ENCODE assay signal across 17 cellular contexts in the genomic region with DNA sequence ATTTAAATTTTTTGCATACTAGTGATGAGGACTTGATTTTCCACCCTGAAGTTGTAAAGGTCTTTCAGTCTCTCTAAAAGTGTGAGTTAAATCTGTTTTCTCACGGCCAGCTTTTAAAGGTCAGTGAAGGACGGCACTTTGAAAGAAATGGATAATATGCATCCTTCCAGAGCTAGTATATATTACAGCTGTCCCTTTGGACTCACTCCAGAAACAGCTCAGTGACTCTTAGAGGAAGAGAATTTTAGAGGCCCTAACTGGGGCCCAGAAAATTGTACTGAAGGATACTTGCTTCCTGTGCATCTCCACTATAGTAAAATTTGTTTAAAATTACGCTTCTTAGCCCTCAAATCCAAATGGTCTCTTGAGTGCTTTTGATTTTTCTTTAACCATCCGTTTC. TPM values are rescaled to one million over a fixed set of nuclear protein-coding genes. Genes with fewer than 3 reads are reported as not detected.
DNase-seq lines count a peak whose midpoint lies in the region; ATAC-seq and TF ChIP-seq lines count a peak whose summit lies in the region.
"Had no signal": no experiment of that assay in that cellular context is flagged by ENCODE, and none has a peak within 500 bp of the region (broad histone marks: within the 10 kb centered on the region; RNA-seq: fewer than 3 reads in every experiment).

No MANE protein-coding gene starts in this region.

- H3K4me2 ChIP-seq in hepatocyte: peak overlapping the region; percentile 23
- H3K4me2 ChIP-seq: A549 had no signal

- H3K27ac Mint-ChIP-seq in activated naive CD8-positive, alpha-beta T cell: peak overlapping the region; percentile 34
- no peak overlapping the region for H3K27ac Mint-ChIP-seq in activated naive CD8-positive, alpha-beta T cell treated with anti-CD3 and anti-CD28 coated beads, Interleukin-2, amount 50 U/mL, for 24 hours
- H3K27ac Mint-ChIP-seq: type B pancreatic cell had no signal

- no peaks in the 10 kb centered on the region for H3K36me3 Mint-ChIP-seq in activated naive CD8-positive, alpha-beta T cell
- no peaks in the 10 kb centered on the region for H3K36me3 Mint-ChIP-seq in activated naive CD8-positive, alpha-beta T cell treated with anti-CD3 and anti-CD28 coated beads, Interleukin-2, amount 50 U/mL, for 24 hours (ENCODE audit: low read depth)

- H3K4me3 Mint-ChIP-seq in activated naive CD8-positive, alpha-beta T cell: no peak overlapping the region
- no peak overlapping the region for H3K4me3 Mint-ChIP-seq in activated naive CD8-positive, alpha-beta T cell treated with anti-CD3 and anti-CD28 coated beads, Interleukin-2, amount 50 U/mL, for 24 hours
- H3K4me3 Mint-ChIP-seq: type B pancreatic cell had no signal

- peaks cover 19% of the 10 kb centered on the region for H3K4me1 ChIP-seq in hepatocyte (ENCODE audit: insufficient read depth)
- H3K4me1 ChIP-seq: A549 had no signal

- no peak overlapping the region for H2AFZ ChIP-seq in hepatocyte

- peaks cover 15% of the 10 kb centered on the region for H4K20me1 ChIP-seq in hepatocyte (ENCODE audit: insufficient read depth, poor library complexity, severe bottlenecking)

- no peak for DNase-seq in activated naive CD8-positive, alpha-beta T cell treated with anti-CD3 and anti-CD28 coated beads, Interleukin-2, amount 50 U/mL, for 24 hours
- peak; percentile 77 to 86 for DNase-seq in cardiac fibroblast (ENCODE audit: low read depth in 2 of 2)
- DNase-seq in hepatocyte (ENCODE audit: low spot score): peak; percentile 48
- no peak for DNase-seq in H4 (ENCODE audit: low spot score)
- DNase-seq: glutamatergic neuron; left cardiac atrium; NCI-H1417; NCI-H510A treated with DMSO at 0.1 percent for 48 hours; SHP77; stimulated activated CD4-positive, alpha-beta T cell treated with anti-CD3 and anti-CD28 coated beads, Interleukin-12 subunit alpha, Interleukin-12 subunit beta, amount 100 ng/mL, for 4 hours had no signal

- H3K9me3 ChIP-seq in hepatocyte (ENCODE audit: low read depth): no peaks in the 10 kb centered on the region
- H3K9me3 ChIP-seq: A549 had no signal

- no peak for ATAC-seq in activated naive CD8-positive, alpha-beta T cell treated with anti-CD3 and anti-CD28 coated beads, Interleukin-2, amount 50 U/mL, for 24 hours
- ATAC-seq in HG03045 (IDR thresholded peaks at IDR 0.05; ENCODE audit: unreplicated experiment) (no peak), HG03196 (IDR thresholded peaks at IDR 0.05; ENCODE audit: unreplicated experiment) (no peak), HG03565 (IDR thresholded peaks at IDR 0.05; ENCODE audit: unreplicated experiment) (no peak)
- ATAC-seq: A549 had no signal

- no peaks in the 10 kb centered on the region for H3K27me3 ChIP-seq in hepatocyte

- peak overlapping the region; percentile 44 for H3K27ac ChIP-seq in hepatocyte
- H3K27ac ChIP-seq: A549, coronary artery had no signal

- H3K4me3 ChIP-seq in cardiac fibroblast (replicated peaks in 1 of 2; ENCODE audit: low read depth in 2 of 2, low read length in 2 of 2) (no peak overlapping the region), hepatocyte (no peak overlapping the region)
- H3K4me3 ChIP-seq: A549, coronary artery had no signal

- H3K9me3 Mint-ChIP-seq in activated naive CD8-positive, alpha-beta T cell (ENCODE audit: low read depth): no peaks in the 10 kb centered on the region
- H3K9me3 Mint-ChIP-seq in activated naive CD8-positive, alpha-beta T cell treated with anti-CD3 and anti-CD28 coated beads, Interleukin-2, amount 50 U/mL, for 24 hours: no peaks in the 10 kb centered on the region
- H3K9me3 Mint-ChIP-seq: type B pancreatic cell had no signal

- H3K36me3 ChIP-seq in hepatocyte (replicated peaks; ENCODE audit: insufficient read depth, low read depth): no peaks in the 10 kb centered on the region

- 47% methylated on average over 4 of the region's 4 CpGs for WGBS in hepatocyte (ENCODE audit: low lambda C conversion rate, missing lambda C conversion rate)

- no peak for TF ChIP-seq CTCF in cardiac fibroblast (IDR thresholded peaks at IDR 0.05; ENCODE audit: low read depth, low read length)
- TF ChIP-seq CTCF in hepatocyte (IDR thresholded peaks at IDR 0.05; ENCODE audit: poor library complexity): no peak

- peaks cover 85% of the 10 kb centered on the region for H3K79me2 ChIP-seq in hepatocyte

- H3K27me3 Mint-ChIP-seq in activated naive CD8-positive, alpha-beta T cell: no peaks in the 10 kb centered on the region
- no peaks in the 10 kb centered on the region for H3K27me3 Mint-ChIP-seq in activated naive CD8-positive, alpha-beta T cell treated with anti-CD3 and anti-CD28 coated beads, Interleukin-2, amount 50 U/mL, for 24 hours
- H3K27me3 Mint-ChIP-seq: type B pancreatic cell had no signal

- H3K4me1 Mint-ChIP-seq in activated naive CD8-positive, alpha-beta T cell (ENCODE audit: low read depth): peaks cover 62% of the 10 kb centered on the region
- H3K4me1 Mint-ChIP-seq in activated naive CD8-positive, alpha-beta T cell treated with anti-CD3 and anti-CD28 coated beads, Interleukin-2, amount 50 U/mL, for 24 hours: peaks cover 45% of the 10 kb centered on the region

- H3K9me2 ChIP-seq in hepatocyte (replicated peaks; ENCODE audit: insufficient read depth): no peaks in the 10 kb centered on the region

RNA-seq across cellular contexts. Expression of a gene that starts 41.6 kb away (rescaled TPM):
- 21.0 and 30.1 TPM in 2 replicates for total RNA-seq in hepatocyte
- polyA plus RNA-seq in hepatocyte: 5.9 and 7.9 TPM in 2 replicates
- total RNA-seq in H4 (2014; rRNA removed; shearing (Covaris generic)): 17.9 and 21.0 TPM in 2 replicates

Comparison
In these comparisons a context has a peak if more than half of its experiments do, and no peak if none do; other contexts are left out.
1. DNase-seq: peak in cardiac fibroblast (2 of 2) and hepatocyte (single experiment); none in activated naive CD8-positive, alpha-beta T cell treated with anti-CD3 and anti-CD28 coated beads, Interleukin-2, amount 50 U/mL, for 24 hours (single experiment) and H4 (single experiment).